In genomic region chr12:62660763-62661162, GRCh38 we compare ENCODE assay signal across 13 cellular contexts.
DNase-seq lines count a peak whose midpoint lies in the region; ATAC-seq and TF ChIP-seq lines count a peak whose summit lies in the region.
"Had no signal": no experiment of that assay in that cellular context is flagged by ENCODE, and none has a peak within 500 bp of the region (broad histone marks: within the 10 kb centered on the region; RNA-seq: fewer than 3 reads in every experiment).

No MANE protein-coding gene starts in this region.

- peaks cover 20% of the 10 kb centered on the region for H3K4me1 Mint-ChIP-seq in HFFc6 (ENCODE audit: low read depth)

- TF ChIP-seq CTCF in HFFc6 (IDR thresholded peaks at IDR 0.05): no peak
- TF ChIP-seq CTCF in astrocyte of the cerebellum (IDR thresholded peaks at IDR 0.05; ENCODE audit: low read depth, low read length, missing control alignments): no peak
- TF ChIP-seq CTCF in fibroblast of villous mesenchyme (IDR thresholded peaks at IDR 0.05; ENCODE audit: insufficient read depth, low read depth, low read length): no peak
- TF ChIP-seq CTCF in GM13977 (IDR thresholded peaks at IDR 0.05; ENCODE audit: extremely low read depth, insufficient read depth, missing control alignments): no peak

- H3K27me3 Mint-ChIP-seq in HFFc6 (ENCODE audit: insufficient read depth): no peaks in the 10 kb centered on the region

- H3K4me3 ChIP-seq in astrocyte of the cerebellum (ENCODE audit: low read depth, low read length) (no peak overlapping the region), fibroblast of villous mesenchyme (ENCODE audit: low read depth, low read length) (no peak overlapping the region)
- H3K4me3 ChIP-seq: tibial artery had no signal

- ATAC-seq in HG02759 (IDR thresholded peaks at IDR 0.05; ENCODE audit: unreplicated experiment): no peak

- peaks cover 12% of the 10 kb centered on the region for H3K36me3 Mint-ChIP-seq in HFFc6 (ENCODE audit: low read depth)

- DNase-seq in A172 (ENCODE audit: low spot score) (peak; percentile 39), HFFc6 (peak; percentile 30), astrocyte of the cerebellum (ENCODE audit: low read depth) (peak; percentile 33), fibroblast of villous mesenchyme (ENCODE audit: low read depth) (peak; percentile 78), Kasumi-1 (lab: John Stamatoyannopoulos, UW) (no peak), GM13977 (ENCODE audit: low spot score) (no peak), NCI-H748 treated with DMSO at 0.1 percent for 48 hours (lab: John Stamatoyannopoulos, UW) (no peak)
- DNase-seq: activated T-cell treated with anti-CD3 and anti-CD28 coated beads for 4 hours, amniotic stem cell, DND-41, Right ventricle myocardium superior, tibial artery had no signal

- in situ Hi-C loops in astrocyte of the cerebellum (cut with HindIII; ENCODE audit: low sequenced_read_pairs) (no loop called here), GM13977 (cut with MboI; ENCODE audit: low pct_unique_long_range_greater_than_20kb, low sequenced_read_pairs, unreplicated experiment) (no loop called here)

- peak overlapping the region; percentile 58; the same call in 1 of the 2 replicates for H3K27ac Mint-ChIP-seq in HFFc6

- no peaks in the 10 kb centered on the region for H3K9me3 Mint-ChIP-seq in HFFc6

- no peak overlapping the region for H3K4me3 Mint-ChIP-seq in HFFc6

Comparison
In these comparisons a context has a peak if more than half of its experiments do, and no peak if none do; other contexts are left out.
1. DNase-seq: peak in A172 (single experiment), HFFc6 (single experiment), astrocyte of the cerebellum (single experiment) and fibroblast of villous mesenchyme (single experiment); none in Kasumi-1 (0 of 2), GM13977 (single experiment) and NCI-H748 treated with DMSO at 0.1 percent for 48 hours (single experiment).